In the genomic region with DNA sequence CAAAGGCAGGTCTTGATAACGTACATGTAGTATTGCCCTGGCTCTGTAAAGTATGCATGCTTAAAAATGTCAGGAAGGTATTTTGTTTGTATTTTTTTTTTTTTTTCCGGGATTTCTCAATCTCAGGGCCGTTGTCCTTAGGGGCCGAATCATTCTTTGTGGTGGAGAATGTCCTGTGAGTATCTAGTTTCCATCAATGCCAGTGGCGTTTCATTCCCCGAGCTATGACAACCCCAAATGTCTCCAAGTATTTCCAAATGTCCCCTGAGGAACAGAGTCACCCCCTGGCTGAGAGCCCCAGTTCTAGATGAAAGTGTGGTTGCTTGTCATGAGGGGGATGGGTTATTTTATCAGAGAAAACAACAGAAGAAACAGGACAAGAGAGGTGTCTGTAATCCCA, we compare ENCODE assay signal across 1 cellular context.
TF ChIP-seq lines count a peak whose summit lies in the region.

No MANE protein-coding gene starts in this region.

TF ChIP-seq in HepG2, 621 proteins besides CTCF, POLR2A, EP300 and RAD21 (continued from another document and continues in another):
- TF ChIP-seq, protein P1, sequence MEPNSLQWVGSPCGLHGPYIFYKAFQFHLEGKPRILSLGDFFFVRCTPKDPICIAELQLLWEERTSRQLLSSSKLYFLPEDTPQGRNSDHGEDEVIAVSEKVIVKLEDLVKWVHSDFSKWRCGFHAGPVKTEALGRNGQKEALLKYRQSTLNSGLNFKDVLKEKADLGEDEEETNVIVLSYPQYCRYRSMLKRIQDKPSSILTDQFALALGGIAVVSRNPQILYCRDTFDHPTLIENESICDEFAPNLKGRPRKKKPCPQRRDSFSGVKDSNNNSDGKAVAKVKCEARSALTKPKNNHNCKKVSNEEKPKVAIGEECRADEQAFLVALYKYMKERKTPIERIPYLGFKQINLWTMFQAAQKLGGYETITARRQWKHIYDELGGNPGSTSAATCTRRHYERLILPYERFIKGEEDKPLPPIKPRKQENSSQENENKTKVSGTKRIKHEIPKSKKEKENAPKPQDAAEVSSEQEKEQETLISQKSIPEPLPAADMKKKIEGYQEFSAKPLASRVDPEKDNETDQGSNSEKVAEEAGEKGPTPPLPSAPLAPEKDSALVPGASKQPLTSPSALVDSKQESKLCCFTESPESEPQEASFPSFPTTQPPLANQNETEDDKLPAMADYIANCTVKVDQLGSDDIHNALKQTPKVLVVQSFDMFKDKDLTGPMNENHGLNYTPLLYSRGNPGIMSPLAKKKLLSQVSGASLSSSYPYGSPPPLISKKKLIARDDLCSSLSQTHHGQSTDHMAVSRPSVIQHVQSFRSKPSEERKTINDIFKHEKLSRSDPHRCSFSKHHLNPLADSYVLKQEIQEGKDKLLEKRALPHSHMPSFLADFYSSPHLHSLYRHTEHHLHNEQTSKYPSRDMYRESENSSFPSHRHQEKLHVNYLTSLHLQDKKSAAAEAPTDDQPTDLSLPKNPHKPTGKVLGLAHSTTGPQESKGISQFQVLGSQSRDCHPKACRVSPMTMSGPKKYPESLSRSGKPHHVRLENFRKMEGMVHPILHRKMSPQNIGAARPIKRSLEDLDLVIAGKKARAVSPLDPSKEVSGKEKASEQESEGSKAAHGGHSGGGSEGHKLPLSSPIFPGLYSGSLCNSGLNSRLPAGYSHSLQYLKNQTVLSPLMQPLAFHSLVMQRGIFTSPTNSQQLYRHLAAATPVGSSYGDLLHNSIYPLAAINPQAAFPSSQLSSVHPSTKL (CRISPR knock-in tag; IDR thresholded peaks at IDR 0.05): 0 out of 2 replicates have a peak, but pooled peaks have one; percentile 27
- no peak for TF ChIP-seq BHLHE40 (IDR thresholded peaks at IDR 0.05; ENCODE audit: low read length)
- no peak for TF ChIP-seq NCOA5 (CRISPR knock-in tag; IDR thresholded peaks at IDR 0.05)
- TF ChIP-seq HDAC1 (CRISPR knock-in tag; IDR thresholded peaks at IDR 0.05): no peak
- TF ChIP-seq, protein P2, sequence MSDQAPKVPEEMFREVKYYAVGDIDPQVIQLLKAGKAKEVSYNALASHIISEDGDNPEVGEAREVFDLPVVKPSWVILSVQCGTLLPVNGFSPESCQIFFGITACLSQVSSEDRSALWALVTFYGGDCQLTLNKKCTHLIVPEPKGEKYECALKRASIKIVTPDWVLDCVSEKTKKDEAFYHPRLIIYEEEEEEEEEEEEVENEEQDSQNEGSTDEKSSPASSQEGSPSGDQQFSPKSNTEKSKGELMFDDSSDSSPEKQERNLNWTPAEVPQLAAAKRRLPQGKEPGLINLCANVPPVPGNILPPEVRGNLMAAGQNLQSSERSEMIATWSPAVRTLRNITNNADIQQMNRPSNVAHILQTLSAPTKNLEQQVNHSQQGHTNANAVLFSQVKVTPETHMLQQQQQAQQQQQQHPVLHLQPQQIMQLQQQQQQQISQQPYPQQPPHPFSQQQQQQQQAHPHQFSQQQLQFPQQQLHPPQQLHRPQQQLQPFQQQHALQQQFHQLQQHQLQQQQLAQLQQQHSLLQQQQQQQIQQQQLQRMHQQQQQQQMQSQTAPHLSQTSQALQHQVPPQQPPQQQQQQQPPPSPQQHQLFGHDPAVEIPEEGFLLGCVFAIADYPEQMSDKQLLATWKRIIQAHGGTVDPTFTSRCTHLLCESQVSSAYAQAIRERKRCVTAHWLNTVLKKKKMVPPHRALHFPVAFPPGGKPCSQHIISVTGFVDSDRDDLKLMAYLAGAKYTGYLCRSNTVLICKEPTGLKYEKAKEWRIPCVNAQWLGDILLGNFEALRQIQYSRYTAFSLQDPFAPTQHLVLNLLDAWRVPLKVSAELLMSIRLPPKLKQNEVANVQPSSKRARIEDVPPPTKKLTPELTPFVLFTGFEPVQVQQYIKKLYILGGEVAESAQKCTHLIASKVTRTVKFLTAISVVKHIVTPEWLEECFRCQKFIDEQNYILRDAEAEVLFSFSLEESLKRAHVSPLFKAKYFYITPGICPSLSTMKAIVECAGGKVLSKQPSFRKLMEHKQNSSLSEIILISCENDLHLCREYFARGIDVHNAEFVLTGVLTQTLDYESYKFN (CRISPR knock-in tag; conservative IDR thresholded peaks at IDR 0.05): peak; percentile 39; the same call in 1 of the 2 replicates
- TF ChIP-seq, protein P3, sequence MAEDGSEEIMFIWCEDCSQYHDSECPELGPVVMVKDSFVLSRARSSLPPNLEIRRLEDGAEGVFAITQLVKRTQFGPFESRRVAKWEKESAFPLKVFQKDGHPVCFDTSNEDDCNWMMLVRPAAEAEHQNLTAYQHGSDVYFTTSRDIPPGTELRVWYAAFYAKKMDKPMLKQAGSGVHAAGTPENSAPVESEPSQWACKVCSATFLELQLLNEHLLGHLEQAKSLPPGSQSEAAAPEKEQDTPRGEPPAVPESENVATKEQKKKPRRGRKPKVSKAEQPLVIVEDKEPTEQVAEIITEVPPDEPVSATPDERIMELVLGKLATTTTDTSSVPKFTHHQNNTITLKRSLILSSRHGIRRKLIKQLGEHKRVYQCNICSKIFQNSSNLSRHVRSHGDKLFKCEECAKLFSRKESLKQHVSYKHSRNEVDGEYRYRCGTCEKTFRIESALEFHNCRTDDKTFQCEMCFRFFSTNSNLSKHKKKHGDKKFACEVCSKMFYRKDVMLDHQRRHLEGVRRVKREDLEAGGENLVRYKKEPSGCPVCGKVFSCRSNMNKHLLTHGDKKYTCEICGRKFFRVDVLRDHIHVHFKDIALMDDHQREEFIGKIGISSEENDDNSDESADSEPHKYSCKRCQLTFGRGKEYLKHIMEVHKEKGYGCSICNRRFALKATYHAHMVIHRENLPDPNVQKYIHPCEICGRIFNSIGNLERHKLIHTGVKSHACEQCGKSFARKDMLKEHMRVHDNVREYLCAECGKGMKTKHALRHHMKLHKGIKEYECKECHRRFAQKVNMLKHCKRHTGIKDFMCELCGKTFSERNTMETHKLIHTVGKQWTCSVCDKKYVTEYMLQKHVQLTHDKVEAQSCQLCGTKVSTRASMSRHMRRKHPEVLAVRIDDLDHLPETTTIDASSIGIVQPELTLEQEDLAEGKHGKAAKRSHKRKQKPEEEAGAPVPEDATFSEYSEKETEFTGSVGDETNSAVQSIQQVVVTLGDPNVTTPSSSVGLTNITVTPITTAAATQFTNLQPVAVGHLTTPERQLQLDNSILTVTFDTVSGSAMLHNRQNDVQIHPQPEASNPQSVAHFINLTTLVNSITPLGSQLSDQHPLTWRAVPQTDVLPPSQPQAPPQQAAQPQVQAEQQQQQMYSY (CRISPR knock-in tag; IDR thresholded peaks at IDR 0.05): no peak
- TF ChIP-seq CREB1 (IDR thresholded peaks at IDR 0.05): no peak
- no peak for TF ChIP-seq CREB1 (CRISPR knock-in tag; IDR thresholded peaks at IDR 0.05)
- TF ChIP-seq ZNF577 (CRISPR knock-in tag; IDR thresholded peaks at IDR 0.05; ENCODE audit: borderline replicate concordance, low read depth): no peak
- TF ChIP-seq, protein P4, sequence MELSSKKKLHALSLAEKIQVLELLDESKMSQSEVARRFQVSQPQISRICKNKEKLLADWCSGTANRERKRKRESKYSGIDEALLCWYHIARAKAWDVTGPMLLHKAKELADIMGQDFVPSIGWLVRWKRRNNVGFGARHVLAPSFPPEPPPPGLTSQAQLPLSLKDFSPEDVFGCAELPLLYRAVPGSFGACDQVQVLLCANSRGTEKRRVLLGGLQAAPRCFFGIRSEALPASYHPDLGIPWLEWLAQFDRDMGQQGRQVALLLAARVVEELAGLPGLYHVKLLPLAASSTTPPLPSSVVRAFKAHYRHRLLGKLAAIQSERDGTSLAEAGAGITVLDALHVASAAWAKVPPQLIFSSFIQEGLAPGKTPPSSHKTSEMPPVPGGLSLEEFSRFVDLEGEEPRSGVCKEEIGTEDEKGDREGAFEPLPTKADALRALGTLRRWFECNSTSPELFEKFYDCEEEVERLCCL (CRISPR knock-in tag; IDR thresholded peaks at IDR 0.05; ENCODE audit: borderline replicate concordance): no peak
- TF ChIP-seq TAF1 (CRISPR knock-in tag; IDR thresholded peaks at IDR 0.05): no peak
- no peak for TF ChIP-seq SP2 (CRISPR knock-in tag; IDR thresholded peaks at IDR 0.05)
- TF ChIP-seq ETV5 (CRISPR knock-in tag; IDR thresholded peaks at IDR 0.05; ENCODE audit: borderline replicate concordance): 0 out of 2 replicates have a peak, but pooled peaks have one; percentile 10
- TF ChIP-seq ZNF10 (CRISPR knock-in tag; IDR thresholded peaks at IDR 0.05; ENCODE audit: borderline replicate concordance, low read depth): no peak
- no peak for TF ChIP-seq ZNF329 (CRISPR knock-in tag; IDR thresholded peaks at IDR 0.05; ENCODE audit: low read depth)
- TF ChIP-seq GATAD2A (CRISPR knock-in tag; IDR thresholded peaks at IDR 0.05): peak; percentile 41; the same call in 1 of the 2 replicates
- TF ChIP-seq RXRB (CRISPR knock-in tag; IDR thresholded peaks at IDR 0.05; ENCODE audit: borderline replicate concordance): peak; percentile 25; the same call in 1 of the 2 replicates
- TF ChIP-seq ATF1 (CRISPR knock-in tag; IDR thresholded peaks at IDR 0.05): no peak
- 0 out of 2 replicates have a peak, but pooled peaks have one; percentile 35 for TF ChIP-seq MED1 (CRISPR knock-in tag; IDR thresholded peaks at IDR 0.05)
- no peak for TF ChIP-seq AGO1 (IDR thresholded peaks at IDR 0.05; ENCODE audit: low read depth, low read length, poor library complexity, severe bottlenecking)
- no peak for TF ChIP-seq SOX13 (IDR thresholded peaks at IDR 0.05)
- peak in 1 of 2 experiments; percentile 47; a peak in 1 of 4 replicates for TF ChIP-seq SOX13 (CRISPR knock-in tag; conservative IDR thresholded peaks at IDR 0.05 in 1 of 2, IDR thresholded peaks at IDR 0.05 in 1 of 2)
- no peak for TF ChIP-seq TARDBP (CRISPR knock-in tag; IDR thresholded peaks at IDR 0.05)
- TF ChIP-seq, protein P5, sequence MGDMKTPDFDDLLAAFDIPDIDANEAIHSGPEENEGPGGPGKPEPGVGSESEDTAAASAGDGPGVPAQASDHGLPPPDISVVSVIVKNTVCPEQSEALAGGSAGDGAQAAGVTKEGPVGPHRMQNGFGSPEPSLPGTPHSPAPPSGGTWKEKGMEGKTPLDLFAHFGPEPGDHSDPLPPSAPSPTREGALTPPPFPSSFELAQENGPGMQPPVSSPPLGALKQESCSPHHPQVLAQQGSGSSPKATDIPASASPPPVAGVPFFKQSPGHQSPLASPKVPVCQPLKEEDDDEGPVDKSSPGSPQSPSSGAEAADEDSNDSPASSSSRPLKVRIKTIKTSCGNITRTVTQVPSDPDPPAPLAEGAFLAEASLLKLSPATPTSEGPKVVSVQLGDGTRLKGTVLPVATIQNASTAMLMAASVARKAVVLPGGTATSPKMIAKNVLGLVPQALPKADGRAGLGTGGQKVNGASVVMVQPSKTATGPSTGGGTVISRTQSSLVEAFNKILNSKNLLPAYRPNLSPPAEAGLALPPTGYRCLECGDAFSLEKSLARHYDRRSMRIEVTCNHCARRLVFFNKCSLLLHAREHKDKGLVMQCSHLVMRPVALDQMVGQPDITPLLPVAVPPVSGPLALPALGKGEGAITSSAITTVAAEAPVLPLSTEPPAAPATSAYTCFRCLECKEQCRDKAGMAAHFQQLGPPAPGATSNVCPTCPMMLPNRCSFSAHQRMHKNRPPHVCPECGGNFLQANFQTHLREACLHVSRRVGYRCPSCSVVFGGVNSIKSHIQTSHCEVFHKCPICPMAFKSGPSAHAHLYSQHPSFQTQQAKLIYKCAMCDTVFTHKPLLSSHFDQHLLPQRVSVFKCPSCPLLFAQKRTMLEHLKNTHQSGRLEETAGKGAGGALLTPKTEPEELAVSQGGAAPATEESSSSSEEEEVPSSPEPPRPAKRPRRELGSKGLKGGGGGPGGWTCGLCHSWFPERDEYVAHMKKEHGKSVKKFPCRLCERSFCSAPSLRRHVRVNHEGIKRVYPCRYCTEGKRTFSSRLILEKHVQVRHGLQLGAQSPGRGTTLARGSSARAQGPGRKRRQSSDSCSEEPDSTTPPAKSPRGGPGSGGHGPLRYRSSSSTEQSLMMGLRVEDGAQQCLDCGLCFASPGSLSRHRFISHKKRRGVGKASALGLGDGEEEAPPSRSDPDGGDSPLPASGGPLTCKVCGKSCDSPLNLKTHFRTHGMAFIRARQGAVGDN (CRISPR knock-in tag; IDR thresholded peaks at IDR 0.05): no peak
- 0 out of 2 replicates have a peak, but pooled peaks have one; percentile 16 for TF ChIP-seq DPF2 (CRISPR knock-in tag; IDR thresholded peaks at IDR 0.05; ENCODE audit: borderline replicate concordance, low read depth)
- TF ChIP-seq TEAD3 (CRISPR knock-in tag; optimal IDR thresholded peaks at IDR 0.05; ENCODE audit: borderline replicate concordance): peak; percentile 46
- peak; percentile 48; the same call in 1 of the 2 replicates for TF ChIP-seq NCOA2 (CRISPR knock-in tag; IDR thresholded peaks at IDR 0.05)
- no peak for TF ChIP-seq ZNF788 (CRISPR knock-in tag; IDR thresholded peaks at IDR 0.05; ENCODE audit: borderline replicate concordance)
- no peak for TF ChIP-seq ZFX (CRISPR knock-in tag; IDR thresholded peaks at IDR 0.05; ENCODE audit: low read depth)
- no peak for TF ChIP-seq POLR2AphosphoS2 (IDR thresholded peaks at IDR 0.05; ENCODE audit: low read depth, low read length)
- TF ChIP-seq, protein P6, sequence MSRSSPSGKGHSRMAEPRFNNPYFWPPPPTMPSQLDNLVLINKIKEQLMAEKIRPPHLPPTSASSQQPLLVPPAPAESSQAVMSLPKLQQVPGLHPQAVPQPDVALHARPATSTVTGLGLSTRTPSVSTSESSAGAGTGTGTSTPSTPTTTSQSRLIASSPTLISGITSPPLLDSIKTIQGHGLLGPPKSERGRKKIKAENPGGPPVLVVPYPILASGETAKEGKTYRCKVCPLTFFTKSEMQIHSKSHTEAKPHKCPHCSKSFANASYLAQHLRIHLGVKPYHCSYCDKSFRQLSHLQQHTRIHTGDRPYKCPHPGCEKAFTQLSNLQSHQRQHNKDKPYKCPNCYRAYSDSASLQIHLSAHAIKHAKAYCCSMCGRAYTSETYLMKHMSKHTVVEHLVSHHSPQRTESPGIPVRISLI (CRISPR knock-in tag; IDR thresholded peaks at IDR 0.05; ENCODE audit: borderline replicate concordance): peak; percentile 83
- TF ChIP-seq, protein P7, sequence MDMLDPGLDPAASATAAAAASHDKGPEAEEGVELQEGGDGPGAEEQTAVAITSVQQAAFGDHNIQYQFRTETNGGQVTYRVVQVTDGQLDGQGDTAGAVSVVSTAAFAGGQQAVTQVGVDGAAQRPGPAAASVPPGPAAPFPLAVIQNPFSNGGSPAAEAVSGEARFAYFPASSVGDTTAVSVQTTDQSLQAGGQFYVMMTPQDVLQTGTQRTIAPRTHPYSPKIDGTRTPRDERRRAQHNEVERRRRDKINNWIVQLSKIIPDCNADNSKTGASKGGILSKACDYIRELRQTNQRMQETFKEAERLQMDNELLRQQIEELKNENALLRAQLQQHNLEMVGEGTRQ (IDR thresholded peaks at IDR 0.05; ENCODE audit: low read depth, low read length): no peak
- TF ChIP-seq, protein P7 (CRISPR knock-in tag; IDR thresholded peaks at IDR 0.05; ENCODE audit: borderline replicate concordance): no peak
- no peak for TF ChIP-seq MED13 (CRISPR knock-in tag; IDR thresholded peaks at IDR 0.05)
- TF ChIP-seq SMARCC2 (IDR thresholded peaks at IDR 0.05): no peak
